Comparison of ENCODE assay signal across 21 cellular contexts in the genomic region with DNA sequence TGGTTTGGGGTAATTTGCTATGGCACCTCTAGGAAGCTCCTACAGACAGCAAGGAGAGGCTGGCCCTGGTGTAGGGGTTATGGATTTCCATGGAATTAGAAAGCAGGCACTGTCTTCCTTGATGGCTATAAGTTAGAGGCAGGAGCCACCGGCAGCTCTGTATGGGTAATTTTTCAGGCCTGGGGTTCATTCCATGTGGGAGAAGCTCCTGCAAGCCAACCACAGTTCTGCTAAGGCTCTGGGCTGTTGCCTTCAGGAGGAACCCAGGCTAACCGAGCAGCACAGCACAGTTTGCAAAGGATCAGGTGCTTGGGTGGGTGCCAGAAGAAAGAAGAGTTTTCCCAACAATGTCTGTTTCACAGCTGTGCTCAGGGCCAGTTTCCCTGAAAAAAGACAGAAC.
"Had no signal": no experiment of that assay in that cellular context is flagged by ENCODE, and none has a peak within 500 bp of the region (broad histone marks: within the 10 kb centered on the region; RNA-seq: fewer than 3 reads in every experiment).

No MANE protein-coding gene starts in this region.

- H3K27me3 ChIP-seq: SJSA1 had no signal

- H3K27ac ChIP-seq: SJSA1, SK-N-MC had no signal

- H3K9me3 ChIP-seq: SJSA1 had no signal

- H3K4me3 ChIP-seq: SJSA1, SK-N-MC had no signal

- DNase-seq: IMR-90, Karpas-422, KG1, MM.1S, NCI-H1092 treated with DMSO at 0.1 percent for 48 hours, NCI-H1436, NCI-H187, NCI-H2029, NCI-H2081 treated with DMSO at 0.1 percent for 48 hours, NCI-H2171, NCI-H226, NCI-H446, NCI-H510A, NCI-H524 treated with DMSO at 0.1 percent for 48 hours, NCI-H69, NCI-H774, RPMI8226, SIG-M5 had no signal

- H3K36me3 ChIP-seq: SJSA1 had no signal

- ATAC-seq: HepG2 had no signal
